ENCODE assay signal across 14 cellular contexts in the genomic region with DNA sequence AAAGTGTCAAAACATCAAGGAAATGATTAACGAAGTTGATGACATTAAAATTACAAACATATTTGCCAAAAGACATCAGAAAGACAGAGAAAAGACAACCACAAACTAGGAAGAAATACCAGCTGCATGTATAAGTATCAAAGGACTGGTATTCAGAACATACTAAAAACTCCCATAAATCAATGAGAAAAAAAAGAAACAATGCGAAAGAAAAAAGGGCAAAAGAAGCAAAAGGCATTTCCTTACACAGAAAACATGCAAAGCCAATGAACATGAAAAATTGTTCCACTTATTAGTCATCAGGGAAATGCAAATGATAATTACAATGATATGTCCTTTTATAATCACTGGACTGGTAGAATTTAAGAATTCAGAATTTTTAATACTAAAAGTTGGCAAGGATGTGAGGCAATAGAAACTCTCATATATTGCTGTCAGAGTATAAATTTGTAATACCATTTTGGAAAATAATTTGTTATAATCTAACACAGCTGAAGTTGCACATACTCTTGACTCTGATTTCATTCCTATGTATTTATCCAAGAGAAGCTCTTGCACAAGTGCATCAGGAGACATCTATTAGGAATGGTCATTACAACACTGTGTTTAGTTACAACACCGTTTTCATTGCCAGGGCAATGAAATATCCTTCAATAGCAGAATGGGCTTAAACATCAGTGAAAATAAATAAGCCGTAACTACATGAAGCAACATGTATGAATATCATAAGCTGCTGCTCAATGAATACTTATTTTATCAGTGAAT.
DNase-seq lines count a peak whose midpoint lies in the region; TF ChIP-seq lines count a peak whose summit lies in the region.
"Had no signal": no experiment of that assay in that cellular context is flagged by ENCODE, and none has a peak within 500 bp of the region (broad histone marks: within the 10 kb centered on the region; RNA-seq: fewer than 3 reads in every experiment).

No MANE protein-coding gene starts in this region.

- intact Hi-C loops in mammary epithelial cell (cut with micrococcal nuclease) (loop anchor here (2.0 kb wide), 1 partner anchor 37 kb away; no protein-coding TSS in a partner anchor), stomach (cut with DNase I; ENCODE audit: low total_unique reads) (no loop called here)

- CTCF ChIA-PET in mammary epithelial cell (lab: Charles Lee; ENCODE audit: low non-redundant PET), result no interaction called here

- H3K9me3 ChIP-seq in mammary epithelial cell (replicated peaks; ENCODE audit: insufficient read depth, low read length) (no peaks in the 10 kb centered on the region), stomach (peaks cover 0 to 4% (median 0%) of the 10 kb centered on the region in 4 donors)

- H3K27me3 ChIP-seq in mammary epithelial cell (ENCODE audit: insufficient read depth, low read length) (no peaks in the 10 kb centered on the region), stomach (no peaks in the 10 kb centered on the region)

- H3K9ac ChIP-seq in mammary epithelial cell (ENCODE audit: insufficient read depth, low read length), result no peak overlapping the region

- DNase-seq in GM04504 (ENCODE audit: low read depth) (peak; percentile 95), mammary epithelial cell (peak; percentile 46), iris pigment epithelial cell (ENCODE audit: low read depth) (peak; percentile 98), stomach (no peak), COLO668 (lab: John Stamatoyannopoulos, UW; ENCODE audit: unreplicated experiment) (no peak), nucleus accumbens (lab: John Stamatoyannopoulos, UW) (no peak), NCI-H187 treated with DMSO at 0.1 percent for 48 hours (lab: John Stamatoyannopoulos, UW) (no peak), SHP77 (lab: John Stamatoyannopoulos, UW) (no peak)
- DNase-seq: activated CD4-positive, CD25-positive, alpha-beta regulatory T cell treated with anti-CD3 and anti-CD28 coated beads, Interleukin-2, amount 50 U/mL, for 72 hours; activated gamma-delta T cell treated with Interleukin-2 at 50 U/mL for 16 hours; Calu3; naive thymus-derived CD8-positive, alpha-beta T cell; stimulated activated CD4-positive, alpha-beta T cell treated with anti-CD3 and anti-CD28 coated beads, Interleukin-4, amount 100 ng/mL, for 1 hour; substantia nigra had no signal

- H3K4me3 ChIP-seq in mammary epithelial cell (replicated peaks in 1 of 3; ENCODE audit: insufficient read depth in 1 of 3, low read depth in 2 of 3, low read length in 3 of 3), result no peak overlapping the region
- no peak overlapping the region for H3K4me3 ChIP-seq in stomach

- TF ChIP-seq CTCF in mammary epithelial cell (conservative IDR thresholded peaks at IDR 0.05 in 1 of 2, IDR thresholded peaks at IDR 0.05 in 1 of 2; ENCODE audit: extremely low read depth in 1 of 2, insufficient read depth in 1 of 2, low read depth in 1 of 2, low read length in 2 of 2), result no peak
- TF ChIP-seq CTCF in stomach (IDR thresholded peaks at IDR 0.05), result no peak

- no peaks in the 10 kb centered on the region for H4K20me1 ChIP-seq in mammary epithelial cell (ENCODE audit: insufficient read depth, low read length)

- H3K4me2 ChIP-seq in mammary epithelial cell (ENCODE audit: insufficient read depth, low read depth, low read length), result no peak overlapping the region

- H2AFZ ChIP-seq in mammary epithelial cell (ENCODE audit: low read depth, low read length), result no peak overlapping the region

- TF ChIP-seq EP300 in stomach (IDR thresholded peaks at IDR 0.05), result no peak

- BruUV-seq in mammary epithelial cell (replicated peaks; lab: Mats Ljungman, UMichigan), result no TSS peak

- H3K79me2 ChIP-seq in mammary epithelial cell (ENCODE audit: insufficient read depth, low read length), result no peaks in the 10 kb centered on the region

- H3K4me1 ChIP-seq in mammary epithelial cell (ENCODE audit: insufficient read depth, low read length), result no peaks in the 10 kb centered on the region
- no peaks in the 10 kb centered on the region for H3K4me1 ChIP-seq in stomach

- 78% methylated on average over 4 of the region's 4 CpGs for WGBS in mammary epithelial cell (ENCODE audit: low coverage, missing lambda C conversion rate)
- WGBS in stomach, 5 donors, result 74 to 85% (median 79%) methylated on average over 4 of the region's 4 CpGs

- in situ Hi-C loops in mammary epithelial cell (cut with MboI; ENCODE audit: low sequenced_read_pairs in 2 of 2), result no loop called here

- dilution Hi-C loops in mammary epithelial cell (cut with HindIII; ENCODE audit: low sequenced_read_pairs), result no loop called here

- no peak overlapping the region for H3K27ac ChIP-seq in mammary epithelial cell (ENCODE audit: insufficient read depth, low read depth, low read length)
- H3K27ac ChIP-seq in stomach, result peak overlapping the region in 3 of 5 donors; percentile 32 to 68 (median 44)

- H3K36me3 ChIP-seq in mammary epithelial cell (ENCODE audit: insufficient read depth, low read length) (no peaks in the 10 kb centered on the region), stomach (peaks cover 0 to 12% (median 5%) of the 10 kb centered on the region in 4 donors)

- no peak for TF ChIP-seq POLR2A in stomach (IDR thresholded peaks at IDR 0.05)

Comparison
In these comparisons a context has a peak if more than half of its experiments do, and no peak if none do; other contexts are left out.
1. DNase-seq: peak in GM04504 (single experiment), mammary epithelial cell (single experiment) and iris pigment epithelial cell (single experiment); none in stomach (single experiment), COLO668 (single experiment), nucleus accumbens (0 of 56), NCI-H187 treated with DMSO at 0.1 percent for 48 hours (single experiment) and SHP77 (0 of 2).